8 cellular contexts compared by ENCODE assay signal in the genomic region with DNA sequence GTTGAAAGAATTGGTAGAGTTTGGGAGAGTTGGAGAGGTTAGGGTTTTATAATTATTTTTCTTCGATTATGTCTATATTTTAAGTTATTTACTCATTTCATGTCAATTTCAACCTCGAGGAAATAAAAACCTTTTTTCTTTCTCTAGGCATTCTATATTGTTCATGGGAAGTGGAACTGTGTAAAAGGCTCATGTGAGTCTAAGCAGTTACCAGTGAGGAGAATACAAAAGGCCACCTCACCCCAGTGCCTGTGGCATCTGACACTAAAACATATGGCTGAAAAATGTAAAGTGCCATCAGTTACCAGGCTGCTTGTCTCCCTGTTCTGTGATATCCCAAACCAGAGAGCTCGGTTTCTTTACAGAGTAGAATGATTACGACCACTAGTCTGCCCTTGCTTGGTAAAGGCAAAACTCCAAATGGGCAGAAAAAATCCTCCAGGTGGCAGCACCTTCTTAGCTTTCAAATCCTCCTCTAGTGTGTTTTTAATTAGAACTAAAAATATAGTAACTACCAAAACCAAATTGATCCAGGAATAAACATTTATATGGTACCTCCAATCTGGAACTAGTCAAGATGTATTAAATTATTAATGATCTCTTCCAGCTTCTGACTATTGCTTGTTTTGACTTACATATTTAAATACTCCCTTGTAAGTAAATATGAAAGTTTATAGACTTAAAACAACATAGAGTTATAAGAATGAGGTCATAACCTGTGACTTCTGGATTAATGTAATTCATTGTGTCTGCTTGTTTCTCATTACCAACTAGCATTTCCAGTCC.
DNase-seq lines count a peak whose midpoint lies in the region; ATAC-seq and TF ChIP-seq lines count a peak whose summit lies in the region.

No MANE protein-coding gene starts in this region.

- TF ChIP-seq CTCF in OCI-LY3 (IDR thresholded peaks at IDR 0.05; ENCODE audit: low read depth, low read length) (peak; percentile 68), cardiac fibroblast (IDR thresholded peaks at IDR 0.05; ENCODE audit: low read depth, low read length) (peak; percentile 74), left lung (IDR thresholded peaks at IDR 0.05) (peak; percentile 58 to 60)

- peak overlapping the region; percentile 54 for H3K4me2 ChIP-seq in OCI-LY3 (ENCODE audit: low read length)

- H3K9ac ChIP-seq in OCI-LY3 (ENCODE audit: low read length), result no peak overlapping the region

- intact Hi-C loops in left lung (cut with DNase I), result loop anchor here in 1 of 2 donors (5.0 kb wide), 1 partner anchor 361 kb away; no protein-coding TSS in a partner anchor

- H3K27me3 ChIP-seq in OCI-LY3 (ENCODE audit: low read depth, low read length), result no peaks in the 10 kb centered on the region
- no peaks in the 10 kb centered on the region for H3K27me3 ChIP-seq in left lung

- peaks cover 22% of the 10 kb centered on the region for H3K4me1 ChIP-seq in OCI-LY3 (ENCODE audit: low read length)
- no peaks in the 10 kb centered on the region for H3K4me1 ChIP-seq in left lung

- no peaks in the 10 kb centered on the region for H3K36me3 ChIP-seq in OCI-LY3 (replicated peaks; ENCODE audit: low read depth, low read length)
- no peaks in the 10 kb centered on the region for H3K36me3 ChIP-seq in left lung

- H3K4me3 ChIP-seq in Jurkat, Clone E6-1 (ENCODE audit: low read length), result no peak overlapping the region
- H3K4me3 ChIP-seq in OCI-LY3 (ENCODE audit: low read length) (no peak overlapping the region), cardiac fibroblast (replicated peaks in 1 of 2; ENCODE audit: low read depth in 2 of 2, low read length in 2 of 2) (no peak overlapping the region), left lung (no peak overlapping the region)

- H3K27ac ChIP-seq in OCI-LY3 (ENCODE audit: low read length) (no peak overlapping the region), left lung (no peak overlapping the region)

- DNase-seq in SIG-M5 treated with dmso at 0.1 percent for 504 hours (lab: John Stamatoyannopoulos, UW; ENCODE audit: unreplicated experiment), result peak; percentile 45
- no peak for DNase-seq in SIG-M5 (lab: John Stamatoyannopoulos, UW)
- DNase-seq in Jurkat, Clone E6-1 (ENCODE audit: low read depth, low spot score), result peak; percentile 84
- DNase-seq in cardiac fibroblast (ENCODE audit: low read depth in 2 of 2), result peak; percentile 81 to 86
- DNase-seq in left lung, result no peak
- DNase-seq in GOT3 (lab: John Stamatoyannopoulos, UW), result no peak

- no peaks in the 10 kb centered on the region for H3K9me3 ChIP-seq in OCI-LY3 (ENCODE audit: insufficient read depth, low read length)
- no peaks in the 10 kb centered on the region for H3K9me3 ChIP-seq in left lung

- no peaks in the 10 kb centered on the region for H3K79me2 ChIP-seq in OCI-LY3 (ENCODE audit: low read length)

- ATAC-seq in GM19468 (IDR thresholded peaks at IDR 0.05; ENCODE audit: extremely low read depth, unreplicated experiment), result peak; percentile 64
- ATAC-seq in left lung, result peak; percentile 64

- H4K20me1 ChIP-seq in OCI-LY3 (ENCODE audit: insufficient read depth, low read length), result no peaks in the 10 kb centered on the region

- no peak overlapping the region for H2AFZ ChIP-seq in OCI-LY3 (ENCODE audit: low read depth, low read length)

Comparison
In these comparisons a context has a peak if more than half of its experiments do, and no peak if none do; other contexts are left out.
1. DNase-seq: peak in SIG-M5 treated with dmso at 0.1 percent for 504 hours (single experiment), Jurkat, Clone E6-1 (single experiment) and cardiac fibroblast (2 of 2); none in SIG-M5 (single experiment), left lung (0 of 2) and GOT3 (single experiment).
2. Peak in every context shown above with its lines, with median percentiles within 50 percentile points of each other: CTCF ChIP-seq.